17 cellular contexts compared by ENCODE assay signal in genomic region chr6:130434174-130434873, GRCh38.
DNase-seq lines count a peak whose midpoint lies in the region; ATAC-seq and TF ChIP-seq lines count a peak whose summit lies in the region.
"Had no signal": no experiment of that assay in that cellular context is flagged by ENCODE, and none has a peak within 500 bp of the region (broad histone marks: within the 10 kb centered on the region; RNA-seq: fewer than 3 reads in every experiment).

No MANE protein-coding gene starts in this region.

- no peaks in the 10 kb centered on the region for H3K36me3 Mint-ChIP-seq in WTC11

- no peak overlapping the region for H3K4me3 ChIP-seq in astrocyte of the spinal cord (ENCODE audit: low read depth, low read length)
- H3K4me3 ChIP-seq: upper lobe of left lung had no signal

- POLR2A ChIA-PET in WTC11 (lab: Charles Lee): no interaction called here

- H3K4me1 Mint-ChIP-seq in WTC11: peaks cover 20% of the 10 kb centered on the region

- CTCF ChIA-PET in WTC11 (lab: Charles Lee): no interaction called here

- peak; percentile 52 for DNase-seq in EH (ENCODE audit: low read depth)
- peak; percentile 42 for DNase-seq in MV-4-11 (lab: John Stamatoyannopoulos, UW)
- DNase-seq in astrocyte of the spinal cord (ENCODE audit: low read depth, low spot score): peak; percentile 77
- peak; percentile 20 for DNase-seq in myocyte (ENCODE audit: low read depth)
- no peak for DNase-seq in WTC11 (ENCODE audit: low spot score)
- DNase-seq: activated CD8-positive, alpha-beta T cell treated with anti-CD3 and anti-CD28 coated beads, Interleukin-2, amount 10 ng/mL, durations not matched to agents 7 days and 5 days; Kasumi-1; left colon; NCI-H510A; OCI-M1; posterior cingulate gyrus; stimulated activated CD4-positive, alpha-beta T cell treated with anti-CD3 and anti-CD28 coated beads, Interleukin-12 subunit alpha, Interleukin-12 subunit beta, amount 100 ng/mL, for 4 hours; stimulated activated naive CD8-positive, alpha-beta T cell treated with anti-CD3 and anti-CD28 coated beads, Interleukin-15, Interleukin-2, amounts not matched to agents 100 U/mL and 50 U/mL, for 24 hours; upper lobe of left lung had no signal

- in situ Hi-C loops in astrocyte of the spinal cord (cut with HindIII; ENCODE audit: low sequenced_read_pairs): no loop called here

- H3K9me3 Mint-ChIP-seq in WTC11: no peaks in the 10 kb centered on the region

- no peak for TF ChIP-seq CTCF in astrocyte of the spinal cord (IDR thresholded peaks at IDR 0.05; ENCODE audit: low read depth, low read length)
- no peak for TF ChIP-seq CTCF in WTC11 (IDR thresholded peaks at IDR 0.05)

- ATAC-seq in GM21737 (IDR thresholded peaks at IDR 0.05; ENCODE audit: unreplicated experiment): no peak
- ATAC-seq in WTC11: no peak
- ATAC-seq in HG03095 (IDR thresholded peaks at IDR 0.05; ENCODE audit: unreplicated experiment): no peak
- ATAC-seq in GM21723 (IDR thresholded peaks at IDR 0.05; ENCODE audit: unreplicated experiment): no peak
- ATAC-seq: activated CD8-positive, alpha-beta T cell treated with anti-CD3 and anti-CD28 coated beads, Interleukin-2, amount 10 ng/mL, durations not matched to agents 7 days and 5 days; left colon; stimulated activated naive CD8-positive, alpha-beta T cell treated with anti-CD3 and anti-CD28 coated beads, Interleukin-15, Interleukin-2, amounts not matched to agents 100 U/mL and 50 U/mL, for 24 hours had no signal

- no peak overlapping the region for H3K4me3 Mint-ChIP-seq in WTC11
- H3K4me3 Mint-ChIP-seq: activated CD8-positive, alpha-beta T cell treated with anti-CD3 and anti-CD28 coated beads, Interleukin-2, amount 10 ng/mL, durations not matched to agents 7 days and 5 days had no signal

- no peak overlapping the region for H3K27ac Mint-ChIP-seq in WTC11
- H3K27ac Mint-ChIP-seq: activated CD8-positive, alpha-beta T cell treated with anti-CD3 and anti-CD28 coated beads, Interleukin-2, amount 10 ng/mL, durations not matched to agents 7 days and 5 days had no signal

- no peaks in the 10 kb centered on the region for H3K27me3 Mint-ChIP-seq in WTC11 (ENCODE audit: low read depth)

TF ChIP-seq in WTC11, 78 proteins besides CTCF, POLR2A, EP300 and RAD21:
- no peak for TF ChIP-seq ZNF219 (CRISPR knock-in tag; IDR thresholded peaks at IDR 0.05; ENCODE audit: borderline replicate concordance)
- no peak for TF ChIP-seq ZNF512 (CRISPR knock-in tag; IDR thresholded peaks at IDR 0.05; ENCODE audit: borderline replicate concordance)
- TF ChIP-seq E2F5 (CRISPR knock-in tag; IDR thresholded peaks at IDR 0.05): no peak
- no peak for TF ChIP-seq ZNF671 (CRISPR knock-in tag; IDR thresholded peaks at IDR 0.05)
TF ChIP-seq in WTC11: peak in this region for 0.
